In the genomic region with DNA sequence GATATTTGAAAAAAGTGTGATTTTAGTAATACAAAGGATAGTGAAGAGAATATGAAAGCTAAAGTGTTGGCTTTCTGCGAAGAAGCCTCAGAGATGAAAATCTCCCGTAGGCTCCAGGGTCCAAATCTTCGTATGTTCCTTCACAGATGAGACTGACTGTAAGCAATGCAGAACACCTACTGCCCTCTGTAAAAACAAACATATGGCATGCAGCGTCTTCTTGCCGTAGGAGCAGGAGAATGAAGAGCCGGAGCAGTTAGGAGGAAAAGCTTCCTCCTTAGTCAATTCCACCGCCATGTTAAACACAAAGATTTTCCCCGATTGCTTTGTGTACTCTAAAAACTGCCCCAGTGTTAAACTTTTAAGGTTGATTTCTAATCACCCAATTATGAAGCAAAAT, we compare ENCODE assay signal across 12 cellular contexts. TPM values are rescaled to one million over a fixed set of nuclear protein-coding genes. Genes with fewer than 3 reads are reported as not detected.
A peak's percentile ranks its signal among the peaks of the same experiment; 100 is the strongest.
DNase-seq lines count a peak whose midpoint lies in the region; ATAC-seq, FAIRE-seq and TF ChIP-seq lines count a peak whose summit lies in the region.
"Had no signal": no experiment of that assay in that cellular context is flagged by ENCODE, and none has a peak within 500 bp of the region (broad histone marks: within the 10 kb centered on the region; RNA-seq: fewer than 3 reads in every experiment).

No MANE protein-coding gene starts in this region.

- H3K79me2 ChIP-seq in HepG2 (ENCODE audit: insufficient read depth, low read length): no peaks in the 10 kb centered on the region

- TF ChIP-seq CTCF in breast epithelium (IDR thresholded peaks at IDR 0.05) (no peak), HepG2 (CRISPR knock-in tag; IDR thresholded peaks at IDR 0.05) (peak; percentile 32), upper lobe of left lung (IDR thresholded peaks at IDR 0.05) (no peak), Caco-2 (IDR thresholded peaks at IDR 0.05; ENCODE audit: insufficient read depth in 1 of 2, low read depth in 1 of 2, low read length in 1 of 2, severe bottlenecking in 1 of 2, unreplicated experiment in 1 of 2) (peak in 1 of 2 experiments; percentile 34)

- in situ Hi-C loops in HepG2 (cut with HindIII; ENCODE audit: extremely low pct_ligation_motif_present, low pct_unique_long_range_greater_than_20kb): no loop called here

- H3K9me3 Mint-ChIP-seq in activated CD4-positive, alpha-beta T cell treated with anti-CD3 and anti-CD28 coated beads, Interleukin-2, amount 10 ng/mL, durations not matched to agents 7 days and 5 days: no peaks in the 10 kb centered on the region
- H3K9me3 Mint-ChIP-seq in Caco-2 (ENCODE audit: unreplicated experiment): no peaks in the 10 kb centered on the region
- H3K9me3 Mint-ChIP-seq: T-helper 1 cell treated with Interleukin-12 subunit alpha and Interleukin-12 subunit beta and Interleukin-4 antibody, amounts not matched to agents 30 μg/mL and 1 μg/mL, for 36 hours had no signal

- H3K9ac ChIP-seq in HepG2 (ENCODE audit: insufficient read depth, low read depth, low read length): no peak overlapping the region

- no peaks in the 10 kb centered on the region for H3K27me3 Mint-ChIP-seq in activated CD4-positive, alpha-beta T cell treated with anti-CD3 and anti-CD28 coated beads, Interleukin-2, amount 10 ng/mL, durations not matched to agents 7 days and 5 days
- H3K27me3 Mint-ChIP-seq in Caco-2 (ENCODE audit: insufficient read depth, unreplicated experiment): no peaks in the 10 kb centered on the region

- no peaks in the 10 kb centered on the region for H3K27me3 ChIP-seq in breast epithelium
- H3K27me3 ChIP-seq in HepG2 (ENCODE audit: control insufficient read depth in 1 of 2, insufficient read depth in 2 of 2, low read length in 2 of 2): no peaks in the 10 kb centered on the region
- no peaks in the 10 kb centered on the region for H3K27me3 ChIP-seq in upper lobe of left lung
- H3K27me3 ChIP-seq in SJCRH30: no peaks in the 10 kb centered on the region
- H3K27me3 ChIP-seq in Caco-2 (replicated peaks; ENCODE audit: control insufficient read depth, insufficient read depth, low read length): no peaks in the 10 kb centered on the region

- TF ChIP-seq RAD21 in HepG2 (CRISPR knock-in tag; IDR thresholded peaks at IDR 0.05): no peak

- H3K27ac ChIP-seq in breast epithelium: peak overlapping the region; percentile 3 to 65
- no peak overlapping the region for H3K27ac ChIP-seq in HepG2 (ENCODE audit: extremely low read length, insufficient read depth, low read length)
- H3K27ac ChIP-seq in upper lobe of left lung: peak overlapping the region in 2 of 4 donors; percentile 16 to 18
- no peak overlapping the region for H3K27ac ChIP-seq in SJCRH30

- no peaks in the 10 kb centered on the region for H4K20me1 ChIP-seq in HepG2 (ENCODE audit: insufficient read depth, low read length)

- POLR2A ChIA-PET in HepG2 (lab: Yijun Ruan, JAX): no interaction called here
- POLR2A ChIA-PET in activated CD4-positive, alpha-beta T cell treated with anti-CD3 and anti-CD28 coated beads, Interleukin-2, amount 10 ng/mL, durations not matched to agents 7 days and 5 days (lab: Charles Lee): no interaction called here
- POLR2A ChIA-PET in Caco-2 (lab: Charles Lee): no interaction called here

- peaks cover 3% of the 10 kb centered on the region for H3K36me3 Mint-ChIP-seq in activated CD4-positive, alpha-beta T cell treated with anti-CD3 and anti-CD28 coated beads, Interleukin-2, amount 10 ng/mL, durations not matched to agents 7 days and 5 days (ENCODE audit: low read depth)
- no peaks in the 10 kb centered on the region for H3K36me3 Mint-ChIP-seq in Caco-2 (ENCODE audit: insufficient read depth, unreplicated experiment)

- no peak for FAIRE-seq in HepG2 (lab: Jason Lieb, UNC)

- H3K4me1 ChIP-seq in breast epithelium (no peaks in the 10 kb centered on the region), HepG2 (ENCODE audit: insufficient read depth, low read length) (peaks cover 8% of the 10 kb centered on the region; the same call in 1 of the 2 replicates), upper lobe of left lung (peaks cover 0 to 6% (median 0%) of the 10 kb centered on the region in 4 donors), SJCRH30 (no peaks in the 10 kb centered on the region), Caco-2 (no peaks in the 10 kb centered on the region)

- peaks cover 9% of the 10 kb centered on the region for H3K4me1 Mint-ChIP-seq in activated CD4-positive, alpha-beta T cell treated with anti-CD3 and anti-CD28 coated beads, Interleukin-2, amount 10 ng/mL, durations not matched to agents 7 days and 5 days
- peaks cover 6% of the 10 kb centered on the region for H3K4me1 Mint-ChIP-seq in Caco-2 (ENCODE audit: low read depth, unreplicated experiment)

- H3K36me3 ChIP-seq in breast epithelium (no peaks in the 10 kb centered on the region), HepG2 (replicated peaks in 1 of 2; ENCODE audit: control insufficient read depth in 1 of 2, insufficient read depth in 2 of 2, low read length in 2 of 2) (no peaks in the 10 kb centered on the region), upper lobe of left lung (no peaks in the 10 kb centered on the region), SJCRH30 (peaks cover 3% of the 10 kb centered on the region; the same call in 1 of the 2 replicates), Caco-2 (ENCODE audit: control insufficient read depth, insufficient read depth, low read length) (no peaks in the 10 kb centered on the region)

- intact Hi-C loops in breast epithelium (cut with DNase I; ENCODE audit: low total_unique reads): no loop called here
- intact Hi-C loops in HepG2 (cut with micrococcal nuclease; ENCODE audit: unreplicated experiment): no loop called here
- intact Hi-C loops in Caco-2 (cut with micrococcal nuclease; ENCODE audit: unreplicated experiment): no loop called here

- TF ChIP-seq EP300 in HepG2 (IDR thresholded peaks at IDR 0.05; ENCODE audit: low read depth in 2 of 2, low read length in 2 of 2) (no peak), HepG2 (CRISPR knock-in tag; IDR thresholded peaks at IDR 0.05; ENCODE audit: borderline replicate concordance) (no peak), upper lobe of left lung (IDR thresholded peaks at IDR 0.05) (no peak)

- no TSS peak for BruUV-seq in HepG2 (replicated peaks; lab: Mats Ljungman, UMichigan)
- no TSS peak for BruUV-seq in Caco-2 (replicated peaks; lab: Mats Ljungman, UMichigan)

- ATAC-seq in HepG2 (peak; percentile 46; the same call in 2 of the 3 replicates), upper lobe of left lung (ENCODE audit: low FRiP score in 2 of 2) (peak in 1 of 2 donors; percentile 26)

- CTCF ChIA-PET in HepG2 (lab: Yijun Ruan, JAX; ENCODE audit: low intra/inter-chr PET ratio, low total read pairs): no interaction called here
- CTCF ChIA-PET in activated CD4-positive, alpha-beta T cell treated with anti-CD3 and anti-CD28 coated beads, Interleukin-2, amount 10 ng/mL, durations not matched to agents 7 days and 5 days (lab: Charles Lee): interaction anchor here (1.1 to 1.6 kb wide), 2 partner anchors 13 to 23 kb away, joined by 4 to 5 read pairs; no protein-coding TSS in a partner anchor
- CTCF ChIA-PET in Caco-2 (lab: Charles Lee): no interaction called here

- no peak overlapping the region for H2AFZ ChIP-seq in HepG2 (ENCODE audit: low read length)

- TF ChIP-seq POLR2A in breast epithelium (IDR thresholded peaks at IDR 0.05) (no peak), HepG2 (IDR thresholded peaks at IDR 0.05; ENCODE audit: insufficient read depth in 1 of 2, low read depth in 2 of 2, low read length in 2 of 2) (no peak), upper lobe of left lung (IDR thresholded peaks at IDR 0.05) (no peak)

- H3K4me2 ChIP-seq in HepG2 (ENCODE audit: low read depth, low read length): no peak overlapping the region

- no peaks in the 10 kb centered on the region for H3K9me3 ChIP-seq in breast epithelium
- H3K9me3 ChIP-seq in HepG2 (ENCODE audit: low read length): no peaks in the 10 kb centered on the region
- no peaks in the 10 kb centered on the region for H3K9me3 ChIP-seq in upper lobe of left lung
- H3K9me3 ChIP-seq in SJCRH30 (replicated peaks): no peaks in the 10 kb centered on the region
- H3K9me3 ChIP-seq in Caco-2: no peaks in the 10 kb centered on the region

- no peak overlapping the region for H3K4me3 Mint-ChIP-seq in activated CD4-positive, alpha-beta T cell treated with anti-CD3 and anti-CD28 coated beads, Interleukin-2, amount 10 ng/mL, durations not matched to agents 7 days and 5 days
- H3K4me3 Mint-ChIP-seq in Caco-2 (ENCODE audit: unreplicated experiment): no peak overlapping the region
- H3K4me3 Mint-ChIP-seq: T-helper 1 cell treated with Interleukin-12 subunit alpha and Interleukin-12 subunit beta and Interleukin-4 antibody, amounts not matched to agents 30 μg/mL and 1 μg/mL, for 36 hours had no signal

- H3K27ac Mint-ChIP-seq in activated CD4-positive, alpha-beta T cell treated with anti-CD3 and anti-CD28 coated beads, Interleukin-2, amount 10 ng/mL, durations not matched to agents 7 days and 5 days: no peak overlapping the region
- no peak overlapping the region for H3K27ac Mint-ChIP-seq in Caco-2 (ENCODE audit: unreplicated experiment)
- H3K27ac Mint-ChIP-seq: T-helper 1 cell treated with Interleukin-12 subunit alpha and Interleukin-12 subunit beta and Interleukin-4 antibody, amounts not matched to agents 30 μg/mL and 1 μg/mL, for 36 hours had no signal

- WGBS in HepG2 (ENCODE audit: low lambda C conversion rate): 70% methylated on average over 8 of the region's 8 CpGs
- 73 to 84% methylated on average over 8 of the region's 8 CpGs for WGBS in upper lobe of left lung, 2 donors

- DNase-seq in NCI-H510A treated with DMSO at 0.1 percent for 48 hours (lab: John Stamatoyannopoulos, UW) (peak; percentile 22), NCI-H510A (lab: John Stamatoyannopoulos, UW) (no peak), breast epithelium (ENCODE audit: low spot score in 2 of 2) (no peak), HepG2 (ENCODE audit: low spot score) (no peak), upper lobe of left lung (no peak), SJCRH30 (no peak), Caco-2 (no peak)
- DNase-seq in activated CD4-positive, alpha-beta T cell treated with anti-CD3 and anti-CD28 coated beads, Interleukin-2, amount 10 ng/mL, durations not matched to agents 7 days and 5 days: no peak
- DNase-seq: activated CD8-positive, alpha-beta memory T cell treated with anti-CD3 and anti-CD28 coated beads, Interleukin-2, amount 50 U/mL, for 4 hours; erythroblast; NCI-H1048 had no signal

- H3K4me3 ChIP-seq in breast epithelium (peak overlapping the region in 2 of 3 donors; percentile 27 to 29), HepG2 (replicated peaks in 1 of 3; ENCODE audit: insufficient read depth in 1 of 3, low read depth in 2 of 3, low read length in 3 of 3) (no peak overlapping the region), upper lobe of left lung (peak overlapping the region in 3 of 4 donors; percentile 6 to 23 (median 21)), SJCRH30 (no peak overlapping the region), Caco-2 (ENCODE audit: low read depth, low read length) (no peak overlapping the region)

RNA-seq across cellular contexts. Expression of gene RWDD4, which starts 22.5 kb away (rescaled TPM):
- total RNA-seq in breast epithelium (10 to 100 TPM; 19.3 to 27.2 (median 20.8) TPM), HepG2 (2016; rRNA removed; fragmentation: Illumina TruSeq; extraction: Trizol) (25.4 and 28.9 TPM in 2 replicates), upper lobe of left lung (10 to 100 TPM in 4 of 6 donors, 1 to 10 TPM in 2; 2.1 to 16.7 (median 14.4) TPM), Caco-2 (2022) (15.3 and 17.4 TPM in 2 replicates)
- total RNA-seq in HepG2 (2016; cell fraction: cytosol; rRNA removed; fragmentation: Illumina TruSeq; extraction: Trizol; ENCODE audit: low read depth): 30.6 and 35.1 TPM in 2 replicates
- total RNA-seq in HepG2 (2016; cell fraction: insoluble cytoplasmic fraction; rRNA removed; fragmentation: Illumina TruSeq; extraction: Trizol): 24.2 and 28.6 TPM in 2 replicates
- 43.1 and 46.1 TPM in 2 replicates for total RNA-seq in HepG2 (2016; cell fraction: membrane; rRNA removed; fragmentation: Illumina TruSeq; extraction: Trizol)
- 11.4 and 15.6 TPM in 2 replicates for total RNA-seq in HepG2 (2016; cell fraction: nucleus; rRNA removed; fragmentation: Illumina TruSeq; extraction: Trizol)
- polyA plus RNA-seq in HepG2 (2011; rRNA removed): 6.8 and 10.2 TPM in 2 replicates
- 4.2 and 5.7 TPM in 2 replicates for polyA plus RNA-seq in HepG2 (2011; cell fraction: cytosol; rRNA removed)
- 2.7 and 2.9 TPM in 2 replicates for polyA plus RNA-seq in HepG2 (2011; cell fraction: nucleus; rRNA removed)
- 10.8 and 11.6 TPM in 2 replicates for polyA plus RNA-seq in HepG2 (2012)
- 53.3 and 61.6 TPM in 2 replicates for polyA plus RNA-seq in HepG2 (2016; cell fraction: cytosol; fragmentation: Illumina TruSeq; extraction: Trizol; ENCODE audit: low read depth)
- polyA plus RNA-seq in HepG2 (2016; cell fraction: insoluble cytoplasmic fraction; fragmentation: Illumina TruSeq; extraction: Trizol; ENCODE audit: low read depth): 34.9 and 38.2 TPM in 2 replicates
- polyA plus RNA-seq in HepG2 (2016; cell fraction: membrane; fragmentation: Illumina TruSeq; extraction: Trizol; ENCODE audit: low read depth): 47.9 and 57.2 TPM in 2 replicates
- 22.5 and 24.5 TPM in 2 replicates for polyA plus RNA-seq in HepG2 (2016; cell fraction: nucleus; fragmentation: Illumina TruSeq; extraction: Trizol; ENCODE audit: insufficient read depth, low read depth)
- polyA minus RNA-seq in HepG2 (2011; rRNA and poly(A)+ RNA removed; ENCODE audit: low replicate concordance): 1.4 and 3.0 TPM in 2 replicates
- polyA minus RNA-seq in HepG2 (2011; cell fraction: cytosol; rRNA and poly(A)+ RNA removed): 3.8 and 5.0 TPM in 2 replicates
- 7.5 and 12.9 TPM in 2 replicates for polyA minus RNA-seq in HepG2 (2011; cell fraction: nucleus; rRNA and poly(A)+ RNA removed)
- 25.2 and 26.3 TPM in 2 replicates for total RNA-seq in SJCRH30 (2014; rRNA removed; shearing (Covaris generic))
- 10 to 100 TPM; 13.2 to 14.8 TPM for total RNA-seq in activated CD4-positive, alpha-beta T cell treated with anti-CD3 and anti-CD28 coated beads, Interleukin-2, amount 10 ng/mL, durations not matched to agents 7 days and 5 days

RNA-seq across cellular contexts. Expression of gene TRAPPC11, which starts 22.6 kb away (rescaled TPM):
- total RNA-seq in breast epithelium (10 to 100 TPM; 39.0 to 86.8 (median 43.0) TPM), HepG2 (2016; rRNA removed; fragmentation: Illumina TruSeq; extraction: Trizol) (18.0 and 22.7 TPM in 2 replicates), upper lobe of left lung (10 to 100 TPM; 33.0 to 73.3 (median 39.1) TPM), Caco-2 (2022) (23.2 and 25.7 TPM in 2 replicates)
- 3.8 and 6.1 TPM in 2 replicates for total RNA-seq in HepG2 (2016; cell fraction: cytosol; rRNA removed; fragmentation: Illumina TruSeq; extraction: Trizol; ENCODE audit: low read depth)
- total RNA-seq in HepG2 (2016; cell fraction: insoluble cytoplasmic fraction; rRNA removed; fragmentation: Illumina TruSeq; extraction: Trizol): 17.6 and 29.0 TPM in 2 replicates
- 7.8 and 10.7 TPM in 2 replicates for total RNA-seq in HepG2 (2016; cell fraction: membrane; rRNA removed; fragmentation: Illumina TruSeq; extraction: Trizol)
- 19.8 and 22.3 TPM in 2 replicates for total RNA-seq in HepG2 (2016; cell fraction: nucleus; rRNA removed; fragmentation: Illumina TruSeq; extraction: Trizol)
- polyA plus RNA-seq in HepG2 (2011; rRNA removed): 17.3 and 23.2 TPM in 2 replicates
- polyA plus RNA-seq in HepG2 (2011; cell fraction: cytosol; rRNA removed): 11.2 and 15.3 TPM in 2 replicates
- polyA plus RNA-seq in HepG2 (2011; cell fraction: nucleus; rRNA removed): 17.7 and 20.7 TPM in 2 replicates
- polyA plus RNA-seq in HepG2 (2012): 12.2 and 12.9 TPM in 2 replicates
- polyA plus RNA-seq in HepG2 (2016; cell fraction: cytosol; fragmentation: Illumina TruSeq; extraction: Trizol; ENCODE audit: low read depth): 0.76 and 0.78 TPM in 2 replicates
- polyA plus RNA-seq in HepG2 (2016; cell fraction: insoluble cytoplasmic fraction; fragmentation: Illumina TruSeq; extraction: Trizol; ENCODE audit: low read depth): 15.3 and 17.2 TPM in 2 replicates
- 3.5 and 3.6 TPM in 2 replicates for polyA plus RNA-seq in HepG2 (2016; cell fraction: membrane; fragmentation: Illumina TruSeq; extraction: Trizol; ENCODE audit: low read depth)
- 25.2 and 28.1 TPM in 2 replicates for polyA plus RNA-seq in HepG2 (2016; cell fraction: nucleus; fragmentation: Illumina TruSeq; extraction: Trizol; ENCODE audit: insufficient read depth, low read depth)
- polyA minus RNA-seq in HepG2 (2011; rRNA and poly(A)+ RNA removed; ENCODE audit: low replicate concordance): 17.0 and 20.3 TPM in 2 replicates
- polyA minus RNA-seq in HepG2 (2011; cell fraction: cytosol; rRNA and poly(A)+ RNA removed): 15.1 and 17.7 TPM in 2 replicates
- 33.0 and 47.9 TPM in 2 replicates for polyA minus RNA-seq in HepG2 (2011; cell fraction: nucleus; rRNA and poly(A)+ RNA removed)
- 22.3 and 23.5 TPM in 2 replicates for total RNA-seq in SJCRH30 (2014; rRNA removed; shearing (Covaris generic))
- total RNA-seq in activated CD4-positive, alpha-beta T cell treated with anti-CD3 and anti-CD28 coated beads, Interleukin-2, amount 10 ng/mL, durations not matched to agents 7 days and 5 days: 10 to 100 TPM; 28.0 to 33.1 TPM

Comparison
In these comparisons a context has a peak if more than half of its experiments do, and no peak if none do; other contexts are left out.
1. H3K27ac ChIP-seq: peak in breast epithelium (2 of 2); none in HepG2 (single experiment) and SJCRH30 (single experiment).
2. H3K4me3 ChIP-seq: peak in breast epithelium (2 of 3) and upper lobe of left lung (3 of 4); none in HepG2 (0 of 3), SJCRH30 (single experiment) and Caco-2 (single experiment).